Comparison of ENCODE assay signal across 9 cellular contexts in genomic region chr10:79093658-79094411, GRCh38. TPM values are rescaled to one million over a fixed set of nuclear protein-coding genes. Genes with fewer than 3 reads are reported as not detected.
DNase-seq lines count a peak whose midpoint lies in the region; ATAC-seq, FAIRE-seq and TF ChIP-seq lines count a peak whose summit lies in the region.
"Had no signal": no experiment of that assay in that cellular context is flagged by ENCODE, and none has a peak within 500 bp of the region (broad histone marks: within the 10 kb centered on the region; RNA-seq: fewer than 3 reads in every experiment).

No MANE protein-coding gene starts in this region.

- peak overlapping the region; percentile 6 for H3K9ac ChIP-seq in astrocyte (ENCODE audit: low read length)

- H3K4me3 ChIP-seq in astrocyte (ENCODE audit: insufficient read depth, low read depth, low read length) (no peak overlapping the region), aorta (ENCODE audit: low read length in 2 of 2) (no peak overlapping the region)

- H3K27ac Mint-ChIP-seq in astrocyte (ENCODE audit: unreplicated experiment): no peak overlapping the region

- no peaks in the 10 kb centered on the region for H3K27me3 Mint-ChIP-seq in astrocyte (ENCODE audit: low read depth, unreplicated experiment)

- DNase-seq in G401 (ENCODE audit: low spot score) (peak; percentile 67), HUDEP-2 (lab: John Stamatoyannopoulos, UW; ENCODE audit: unreplicated experiment in 76 of 76) (peak in 75 of 76 experiments; percentile 21 to 95 (median 78)), astrocyte (ENCODE audit: low read depth) (peak; percentile 70), lung microvascular endothelial cell (ENCODE audit: low read depth in 2 of 2) (peak; percentile 68 to 74), aorta (peak in 1 of 2 donors; percentile 65), dedifferentiated amniotic fluid mesenchymal stem cell (ENCODE audit: extremely low spot score) (no peak), NCI-H187 (lab: John Stamatoyannopoulos, UW) (no peak)

- H4K20me1 ChIP-seq in astrocyte (ENCODE audit: insufficient read depth, low read length): peaks cover 96% of the 10 kb centered on the region

- ATAC-seq in aorta (ENCODE audit: low FRiP score): peak; percentile 73
- no peak for ATAC-seq in HG02981 (IDR thresholded peaks at IDR 0.05; ENCODE audit: unreplicated experiment)

- H3K4me1 ChIP-seq in astrocyte (ENCODE audit: insufficient read depth, low read length) (peaks cover 49% of the 10 kb centered on the region), aorta (ENCODE audit: control insufficient read depth in 1 of 2, insufficient read depth in 2 of 2, low read length in 2 of 2) (no peaks in the 10 kb centered on the region)

- no peak overlapping the region for H3K4me3 Mint-ChIP-seq in astrocyte (ENCODE audit: unreplicated experiment)

- H3K27me3 ChIP-seq in astrocyte (ENCODE audit: insufficient read depth, low read length) (no peaks in the 10 kb centered on the region), aorta (ENCODE audit: control insufficient read depth in 1 of 2, insufficient read depth in 2 of 2, low read length in 1 of 2) (no peaks in the 10 kb centered on the region)

- intact Hi-C loops in aorta (cut with DNase I): no loop called here

- FAIRE-seq in astrocyte (lab: Jason Lieb, UNC): no peak
- FAIRE-seq: endometrium had no signal

- H3K9me3 Mint-ChIP-seq in astrocyte (ENCODE audit: unreplicated experiment): no peaks in the 10 kb centered on the region

- H3K9me3 ChIP-seq in astrocyte (ENCODE audit: insufficient read depth, low read depth, low read length): no peaks in the 10 kb centered on the region
- H3K9me3 ChIP-seq in aorta (ENCODE audit: control insufficient read depth, low read length): no peaks in the 10 kb centered on the region

- H3K79me2 ChIP-seq in astrocyte (ENCODE audit: insufficient read depth, low read length): peaks cover 98% of the 10 kb centered on the region

- peaks cover 14% of the 10 kb centered on the region for H3K36me3 Mint-ChIP-seq in astrocyte (ENCODE audit: low read depth, unreplicated experiment)

- H3K36me3 ChIP-seq in astrocyte (ENCODE audit: insufficient read depth, low read length) (no peaks in the 10 kb centered on the region), aorta (ENCODE audit: control insufficient read depth in 1 of 2, insufficient read depth in 2 of 2, low read length in 1 of 2) (no peaks in the 10 kb centered on the region)

- no peak for TF ChIP-seq CTCF in astrocyte (IDR thresholded peaks at IDR 0.05; ENCODE audit: insufficient read depth, low read depth, low read length)

- H3K4me1 Mint-ChIP-seq in astrocyte (ENCODE audit: low read depth, unreplicated experiment): peaks cover 42% of the 10 kb centered on the region

- 21 to 23% methylated on average over 24 of the region's 24 CpGs for WGBS in aorta, 2 donors

- in situ Hi-C loops in G401 (cut with HindIII; ENCODE audit: low sequenced_read_pairs): no loop called here

- peak overlapping the region; percentile 40 for H3K4me2 ChIP-seq in astrocyte (ENCODE audit: low read length)

- H2AFZ ChIP-seq in astrocyte (ENCODE audit: low read depth, low read length): no peak overlapping the region

- H3K27ac ChIP-seq in astrocyte (ENCODE audit: low read depth, low read length) (peak overlapping the region; percentile 33), aorta (ENCODE audit: low read depth in 1 of 2, low read length in 2 of 2) (peak overlapping the region in 1 of 2 donors; percentile 73)

RNA-seq across cellular contexts. Expression of gene ZMIZ1, which starts 25.1 kb away (rescaled TPM):
- total RNA-seq in G401 (2014; rRNA removed; shearing (Covaris generic)): 2.3 and 5.0 TPM in 2 replicates
- total RNA-seq in astrocyte (45.5 and 49.7 TPM in 2 replicates), lung microvascular endothelial cell (9.4 and 14.7 TPM in 2 replicates), aorta (10 to 100 TPM; 48.5 to 84.1 TPM)
- 1 to 10 TPM; 7.8 to 8.0 TPM for polyA plus RNA-seq in aorta

Comparison
In these comparisons a context has a peak if more than half of its experiments do, and no peak if none do; other contexts are left out.
1. DNase-seq: peak in G401 (single experiment), HUDEP-2 (75 of 76), astrocyte (single experiment) and lung microvascular endothelial cell (2 of 2); none in dedifferentiated amniotic fluid mesenchymal stem cell (single experiment) and NCI-H187 (0 of 2).